ENCODE assay signal across 1 cellular context in the genomic region with DNA sequence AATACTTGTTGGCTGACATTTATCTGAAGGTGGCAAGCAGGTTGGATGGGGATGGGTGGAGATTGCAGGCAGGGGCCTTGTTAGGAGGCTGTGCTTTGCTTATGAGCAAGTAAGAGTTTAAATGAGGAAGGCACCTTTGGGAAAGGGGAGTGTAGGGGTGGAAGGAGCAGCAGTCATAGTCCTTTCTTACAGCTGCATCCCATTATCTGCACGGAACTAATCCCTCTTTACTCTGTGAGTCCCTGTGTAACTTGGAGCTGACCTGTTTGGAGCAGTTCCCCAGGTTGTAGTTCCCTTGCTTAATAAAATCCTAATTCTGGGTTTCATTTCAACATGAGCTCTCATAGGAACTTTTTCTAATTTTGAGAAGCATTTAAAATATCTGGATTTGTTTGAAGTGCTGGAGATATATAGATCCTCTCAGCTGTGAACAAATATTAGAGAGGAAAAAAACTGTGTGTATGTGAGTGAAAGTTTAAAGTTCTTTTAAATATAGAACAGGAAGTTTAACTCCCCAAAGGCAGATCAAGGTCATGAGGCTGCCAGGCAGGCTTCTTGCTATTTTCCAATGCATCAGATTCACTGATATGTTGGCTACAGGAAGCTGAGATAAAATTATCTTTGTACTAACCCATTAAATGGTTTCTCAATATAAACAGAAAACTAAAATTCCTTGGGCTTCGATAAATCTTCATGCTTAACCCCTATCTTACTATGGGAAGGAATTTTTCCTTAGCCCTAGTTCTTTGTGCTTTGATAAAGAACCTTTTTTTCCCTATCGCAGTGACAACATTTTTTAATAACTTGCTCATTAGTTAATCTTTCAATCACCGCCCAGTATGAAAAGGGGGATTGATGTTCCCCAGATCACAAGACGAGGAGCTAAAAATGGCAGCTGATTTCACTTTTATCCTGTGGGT.
TF ChIP-seq lines count a peak whose summit lies in the region.

No MANE protein-coding gene starts in this region.

TF ChIP-seq in HepG2, 621 proteins besides CTCF, POLR2A, EP300 and RAD21 (continued from another document and continues in another):
- TF ChIP-seq, protein P1, sequence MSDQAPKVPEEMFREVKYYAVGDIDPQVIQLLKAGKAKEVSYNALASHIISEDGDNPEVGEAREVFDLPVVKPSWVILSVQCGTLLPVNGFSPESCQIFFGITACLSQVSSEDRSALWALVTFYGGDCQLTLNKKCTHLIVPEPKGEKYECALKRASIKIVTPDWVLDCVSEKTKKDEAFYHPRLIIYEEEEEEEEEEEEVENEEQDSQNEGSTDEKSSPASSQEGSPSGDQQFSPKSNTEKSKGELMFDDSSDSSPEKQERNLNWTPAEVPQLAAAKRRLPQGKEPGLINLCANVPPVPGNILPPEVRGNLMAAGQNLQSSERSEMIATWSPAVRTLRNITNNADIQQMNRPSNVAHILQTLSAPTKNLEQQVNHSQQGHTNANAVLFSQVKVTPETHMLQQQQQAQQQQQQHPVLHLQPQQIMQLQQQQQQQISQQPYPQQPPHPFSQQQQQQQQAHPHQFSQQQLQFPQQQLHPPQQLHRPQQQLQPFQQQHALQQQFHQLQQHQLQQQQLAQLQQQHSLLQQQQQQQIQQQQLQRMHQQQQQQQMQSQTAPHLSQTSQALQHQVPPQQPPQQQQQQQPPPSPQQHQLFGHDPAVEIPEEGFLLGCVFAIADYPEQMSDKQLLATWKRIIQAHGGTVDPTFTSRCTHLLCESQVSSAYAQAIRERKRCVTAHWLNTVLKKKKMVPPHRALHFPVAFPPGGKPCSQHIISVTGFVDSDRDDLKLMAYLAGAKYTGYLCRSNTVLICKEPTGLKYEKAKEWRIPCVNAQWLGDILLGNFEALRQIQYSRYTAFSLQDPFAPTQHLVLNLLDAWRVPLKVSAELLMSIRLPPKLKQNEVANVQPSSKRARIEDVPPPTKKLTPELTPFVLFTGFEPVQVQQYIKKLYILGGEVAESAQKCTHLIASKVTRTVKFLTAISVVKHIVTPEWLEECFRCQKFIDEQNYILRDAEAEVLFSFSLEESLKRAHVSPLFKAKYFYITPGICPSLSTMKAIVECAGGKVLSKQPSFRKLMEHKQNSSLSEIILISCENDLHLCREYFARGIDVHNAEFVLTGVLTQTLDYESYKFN (CRISPR knock-in tag; conservative IDR thresholded peaks at IDR 0.05) = peak; percentile 93
- peak; percentile 71 for TF ChIP-seq FOXA3 (CRISPR knock-in tag; IDR thresholded peaks at IDR 0.05)
- 0 out of 2 replicates have a peak, but pooled peaks have one; percentile 7 for TF ChIP-seq ZMYM4 (CRISPR knock-in tag; IDR thresholded peaks at IDR 0.05)
- TF ChIP-seq, protein P2, sequence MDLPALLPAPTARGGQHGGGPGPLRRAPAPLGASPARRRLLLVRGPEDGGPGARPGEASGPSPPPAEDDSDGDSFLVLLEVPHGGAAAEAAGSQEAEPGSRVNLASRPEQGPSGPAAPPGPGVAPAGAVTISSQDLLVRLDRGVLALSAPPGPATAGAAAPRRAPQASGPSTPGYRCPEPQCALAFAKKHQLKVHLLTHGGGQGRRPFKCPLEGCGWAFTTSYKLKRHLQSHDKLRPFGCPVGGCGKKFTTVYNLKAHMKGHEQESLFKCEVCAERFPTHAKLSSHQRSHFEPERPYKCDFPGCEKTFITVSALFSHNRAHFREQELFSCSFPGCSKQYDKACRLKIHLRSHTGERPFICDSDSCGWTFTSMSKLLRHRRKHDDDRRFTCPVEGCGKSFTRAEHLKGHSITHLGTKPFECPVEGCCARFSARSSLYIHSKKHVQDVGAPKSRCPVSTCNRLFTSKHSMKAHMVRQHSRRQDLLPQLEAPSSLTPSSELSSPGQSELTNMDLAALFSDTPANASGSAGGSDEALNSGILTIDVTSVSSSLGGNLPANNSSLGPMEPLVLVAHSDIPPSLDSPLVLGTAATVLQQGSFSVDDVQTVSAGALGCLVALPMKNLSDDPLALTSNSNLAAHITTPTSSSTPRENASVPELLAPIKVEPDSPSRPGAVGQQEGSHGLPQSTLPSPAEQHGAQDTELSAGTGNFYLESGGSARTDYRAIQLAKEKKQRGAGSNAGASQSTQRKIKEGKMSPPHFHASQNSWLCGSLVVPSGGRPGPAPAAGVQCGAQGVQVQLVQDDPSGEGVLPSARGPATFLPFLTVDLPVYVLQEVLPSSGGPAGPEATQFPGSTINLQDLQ (CRISPR knock-in tag; IDR thresholded peaks at IDR 0.05) = no peak
- TF ChIP-seq NPAS2 (CRISPR knock-in tag; IDR thresholded peaks at IDR 0.05; ENCODE audit: borderline replicate concordance) = no peak
- no peak for TF ChIP-seq MATR3 (CRISPR knock-in tag; IDR thresholded peaks at IDR 0.05)
- 0 out of 2 replicates have a peak, but pooled peaks have one; percentile 37 for TF ChIP-seq SAFB2 (CRISPR knock-in tag; IDR thresholded peaks at IDR 0.05; ENCODE audit: borderline replicate concordance, low read depth)
- TF ChIP-seq, protein P3, sequence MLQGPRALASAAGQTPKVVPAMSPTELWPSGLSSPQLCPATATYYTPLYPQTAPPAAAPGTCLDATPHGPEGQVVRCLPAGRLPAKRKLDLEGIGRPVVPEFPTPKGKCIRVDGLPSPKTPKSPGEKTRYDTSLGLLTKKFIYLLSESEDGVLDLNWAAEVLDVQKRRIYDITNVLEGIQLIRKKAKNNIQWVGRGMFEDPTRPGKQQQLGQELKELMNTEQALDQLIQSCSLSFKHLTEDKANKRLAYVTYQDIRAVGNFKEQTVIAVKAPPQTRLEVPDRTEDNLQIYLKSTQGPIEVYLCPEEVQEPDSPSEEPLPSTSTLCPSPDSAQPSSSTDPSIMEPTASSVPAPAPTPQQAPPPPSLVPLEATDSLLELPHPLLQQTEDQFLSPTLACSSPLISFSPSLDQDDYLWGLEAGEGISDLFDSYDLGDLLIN (CRISPR knock-in tag; IDR thresholded peaks at IDR 0.05; ENCODE audit: borderline replicate concordance) = no peak
- TF ChIP-seq HDAC2 (CRISPR knock-in tag; IDR thresholded peaks at IDR 0.05) = peak; percentile 68; the same call in 1 of the 2 replicates
- TF ChIP-seq CHCHD3 (CRISPR knock-in tag; IDR thresholded peaks at IDR 0.05) = no peak
- TF ChIP-seq, protein P4, sequence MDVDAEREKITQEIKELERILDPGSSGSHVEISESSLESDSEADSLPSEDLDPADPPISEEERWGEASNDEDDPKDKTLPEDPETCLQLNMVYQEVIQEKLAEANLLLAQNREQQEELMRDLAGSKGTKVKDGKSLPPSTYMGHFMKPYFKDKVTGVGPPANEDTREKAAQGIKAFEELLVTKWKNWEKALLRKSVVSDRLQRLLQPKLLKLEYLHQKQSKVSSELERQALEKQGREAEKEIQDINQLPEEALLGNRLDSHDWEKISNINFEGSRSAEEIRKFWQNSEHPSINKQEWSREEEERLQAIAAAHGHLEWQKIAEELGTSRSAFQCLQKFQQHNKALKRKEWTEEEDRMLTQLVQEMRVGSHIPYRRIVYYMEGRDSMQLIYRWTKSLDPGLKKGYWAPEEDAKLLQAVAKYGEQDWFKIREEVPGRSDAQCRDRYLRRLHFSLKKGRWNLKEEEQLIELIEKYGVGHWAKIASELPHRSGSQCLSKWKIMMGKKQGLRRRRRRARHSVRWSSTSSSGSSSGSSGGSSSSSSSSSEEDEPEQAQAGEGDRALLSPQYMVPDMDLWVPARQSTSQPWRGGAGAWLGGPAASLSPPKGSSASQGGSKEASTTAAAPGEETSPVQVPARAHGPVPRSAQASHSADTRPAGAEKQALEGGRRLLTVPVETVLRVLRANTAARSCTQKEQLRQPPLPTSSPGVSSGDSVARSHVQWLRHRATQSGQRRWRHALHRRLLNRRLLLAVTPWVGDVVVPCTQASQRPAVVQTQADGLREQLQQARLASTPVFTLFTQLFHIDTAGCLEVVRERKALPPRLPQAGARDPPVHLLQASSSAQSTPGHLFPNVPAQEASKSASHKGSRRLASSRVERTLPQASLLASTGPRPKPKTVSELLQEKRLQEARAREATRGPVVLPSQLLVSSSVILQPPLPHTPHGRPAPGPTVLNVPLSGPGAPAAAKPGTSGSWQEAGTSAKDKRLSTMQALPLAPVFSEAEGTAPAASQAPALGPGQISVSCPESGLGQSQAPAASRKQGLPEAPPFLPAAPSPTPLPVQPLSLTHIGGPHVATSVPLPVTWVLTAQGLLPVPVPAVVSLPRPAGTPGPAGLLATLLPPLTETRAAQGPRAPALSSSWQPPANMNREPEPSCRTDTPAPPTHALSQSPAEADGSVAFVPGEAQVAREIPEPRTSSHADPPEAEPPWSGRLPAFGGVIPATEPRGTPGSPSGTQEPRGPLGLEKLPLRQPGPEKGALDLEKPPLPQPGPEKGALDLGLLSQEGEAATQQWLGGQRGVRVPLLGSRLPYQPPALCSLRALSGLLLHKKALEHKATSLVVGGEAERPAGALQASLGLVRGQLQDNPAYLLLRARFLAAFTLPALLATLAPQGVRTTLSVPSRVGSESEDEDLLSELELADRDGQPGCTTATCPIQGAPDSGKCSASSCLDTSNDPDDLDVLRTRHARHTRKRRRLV (CRISPR knock-in tag; IDR thresholded peaks at IDR 0.05) = no peak
- peak; percentile 30; the same call in 1 of the 2 replicates for TF ChIP-seq SALL1 (CRISPR knock-in tag; IDR thresholded peaks at IDR 0.05)
- TF ChIP-seq, protein P5, sequence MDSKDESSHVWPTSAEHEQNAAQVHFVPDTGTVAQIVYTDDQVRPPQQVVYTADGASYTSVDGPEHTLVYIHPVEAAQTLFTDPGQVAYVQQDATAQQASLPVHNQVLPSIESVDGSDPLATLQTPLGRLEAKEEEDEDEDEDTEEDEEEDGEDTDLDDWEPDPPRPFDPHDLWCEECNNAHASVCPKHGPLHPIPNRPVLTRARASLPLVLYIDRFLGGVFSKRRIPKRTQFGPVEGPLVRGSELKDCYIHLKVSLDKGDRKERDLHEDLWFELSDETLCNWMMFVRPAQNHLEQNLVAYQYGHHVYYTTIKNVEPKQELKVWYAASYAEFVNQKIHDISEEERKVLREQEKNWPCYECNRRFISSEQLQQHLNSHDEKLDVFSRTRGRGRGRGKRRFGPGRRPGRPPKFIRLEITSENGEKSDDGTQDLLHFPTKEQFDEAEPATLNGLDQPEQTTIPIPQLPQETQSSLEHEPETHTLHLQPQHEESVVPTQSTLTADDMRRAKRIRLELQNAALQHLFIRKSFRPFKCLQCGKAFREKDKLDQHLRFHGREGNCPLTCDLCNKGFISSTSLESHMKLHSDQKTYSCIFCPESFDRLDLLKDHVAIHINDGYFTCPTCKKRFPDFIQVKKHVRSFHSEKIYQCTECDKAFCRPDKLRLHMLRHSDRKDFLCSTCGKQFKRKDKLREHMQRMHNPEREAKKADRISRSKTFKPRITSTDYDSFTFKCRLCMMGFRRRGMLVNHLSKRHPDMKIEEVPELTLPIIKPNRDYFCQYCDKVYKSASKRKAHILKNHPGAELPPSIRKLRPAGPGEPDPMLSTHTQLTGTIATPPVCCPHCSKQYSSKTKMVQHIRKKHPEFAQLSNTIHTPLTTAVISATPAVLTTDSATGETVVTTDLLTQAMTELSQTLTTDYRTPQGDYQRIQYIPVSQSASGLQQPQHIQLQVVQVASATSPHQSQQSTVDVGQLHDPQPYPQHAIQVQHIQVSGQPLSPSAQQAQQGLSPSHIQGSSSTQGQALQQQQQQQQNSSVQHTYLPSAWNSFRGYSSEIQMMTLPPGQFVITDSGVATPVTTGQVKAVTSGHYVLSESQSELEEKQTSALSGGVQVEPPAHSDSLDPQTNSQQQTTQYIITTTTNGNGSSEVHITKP (CRISPR knock-in tag; IDR thresholded peaks at IDR 0.05; ENCODE audit: low read depth) = no peak
- TF ChIP-seq, protein P6, sequence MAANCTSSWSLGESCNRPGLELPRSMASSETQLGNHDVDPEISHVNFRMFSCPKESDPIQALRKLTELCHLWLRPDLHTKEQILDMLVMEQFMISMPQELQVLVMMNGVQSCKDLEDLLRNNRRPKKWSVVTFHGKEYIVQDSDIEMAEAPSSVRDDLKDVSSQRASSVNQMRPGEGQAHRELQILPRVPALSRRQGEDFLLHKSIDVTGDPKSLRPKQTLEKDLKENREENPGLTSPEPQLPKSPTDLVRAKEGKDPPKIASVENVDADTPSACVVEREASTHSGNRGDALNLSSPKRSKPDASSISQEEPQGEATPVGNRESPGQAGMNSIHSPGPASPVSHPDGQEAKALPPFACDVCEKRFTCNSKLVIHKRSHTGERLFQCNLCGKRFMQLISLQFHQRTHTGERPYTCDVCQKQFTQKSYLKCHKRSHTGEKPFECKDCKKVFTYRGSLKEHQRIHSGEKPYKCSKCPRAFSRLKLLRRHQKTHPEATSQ (CRISPR knock-in tag; IDR thresholded peaks at IDR 0.05; ENCODE audit: borderline replicate concordance) = no peak
- no peak for TF ChIP-seq ZNF382 (CRISPR knock-in tag; IDR thresholded peaks at IDR 0.05; ENCODE audit: borderline replicate concordance)
- TF ChIP-seq ISX (CRISPR knock-in tag; conservative IDR thresholded peaks at IDR 0.05) = no peak
- no peak for TF ChIP-seq ZNF383 (CRISPR knock-in tag; IDR thresholded peaks at IDR 0.05; ENCODE audit: borderline replicate concordance)
- peak; percentile 87 for TF ChIP-seq HNF4A (CRISPR knock-in tag; IDR thresholded peaks at IDR 0.05)
- TF ChIP-seq ZNF747 (CRISPR knock-in tag; IDR thresholded peaks at IDR 0.05; ENCODE audit: borderline replicate concordance) = no peak
- TF ChIP-seq IKZF4 (CRISPR knock-in tag; IDR thresholded peaks at IDR 0.05; ENCODE audit: borderline replicate concordance, low read depth, not compliant biosample characterization) = no peak
- TF ChIP-seq KLF13 (CRISPR knock-in tag; IDR thresholded peaks at IDR 0.05) = no peak
- TF ChIP-seq MAFK (conservative IDR thresholded peaks at IDR 0.05 in 1 of 2, IDR thresholded peaks at IDR 0.05 in 1 of 2; ENCODE audit: low read length in 2 of 2) = no peak
- TF ChIP-seq KMT2A (CRISPR knock-in tag; IDR thresholded peaks at IDR 0.05) = no peak
- TF ChIP-seq ZNF562 (CRISPR knock-in tag; IDR thresholded peaks at IDR 0.05; ENCODE audit: borderline replicate concordance) = no peak
- TF ChIP-seq, protein P7, sequence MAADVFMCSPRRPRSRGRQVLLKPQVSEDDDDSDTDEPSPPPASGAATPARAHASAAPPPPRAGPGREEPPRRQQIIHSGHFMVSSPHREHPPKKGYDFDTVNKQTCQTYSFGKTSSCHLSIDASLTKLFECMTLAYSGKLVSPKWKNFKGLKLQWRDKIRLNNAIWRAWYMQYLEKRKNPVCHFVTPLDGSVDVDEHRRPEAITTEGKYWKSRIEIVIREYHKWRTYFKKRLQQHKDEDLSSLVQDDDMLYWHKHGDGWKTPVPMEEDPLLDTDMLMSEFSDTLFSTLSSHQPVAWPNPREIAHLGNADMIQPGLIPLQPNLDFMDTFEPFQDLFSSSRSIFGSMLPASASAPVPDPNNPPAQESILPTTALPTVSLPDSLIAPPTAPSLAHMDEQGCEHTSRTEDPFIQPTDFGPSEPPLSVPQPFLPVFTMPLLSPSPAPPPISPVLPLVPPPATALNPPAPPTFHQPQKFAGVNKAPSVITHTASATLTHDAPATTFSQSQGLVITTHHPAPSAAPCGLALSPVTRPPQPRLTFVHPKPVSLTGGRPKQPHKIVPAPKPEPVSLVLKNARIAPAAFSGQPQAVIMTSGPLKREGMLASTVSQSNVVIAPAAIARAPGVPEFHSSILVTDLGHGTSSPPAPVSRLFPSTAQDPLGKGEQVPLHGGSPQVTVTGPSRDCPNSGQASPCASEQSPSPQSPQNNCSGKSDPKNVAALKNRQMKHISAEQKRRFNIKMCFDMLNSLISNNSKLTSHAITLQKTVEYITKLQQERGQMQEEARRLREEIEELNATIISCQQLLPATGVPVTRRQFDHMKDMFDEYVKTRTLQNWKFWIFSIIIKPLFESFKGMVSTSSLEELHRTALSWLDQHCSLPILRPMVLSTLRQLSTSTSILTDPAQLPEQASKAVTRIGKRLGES (CRISPR knock-in tag; IDR thresholded peaks at IDR 0.05; ENCODE audit: borderline replicate concordance) = no peak
